Comparison of ENCODE assay signal across 8 cellular contexts in genomic region chr7:140061607-140061930, GRCh38. TPM values are rescaled to one million over a fixed set of nuclear protein-coding genes. Genes with fewer than 3 reads are reported as not detected.
A peak's percentile ranks its signal among the peaks of the same experiment; 100 is the strongest.
DNase-seq lines count a peak whose midpoint lies in the region; TF ChIP-seq lines count a peak whose summit lies in the region.

No MANE protein-coding gene starts in this region.

- no peak overlapping the region for H2AK5ac ChIP-seq in mesendoderm (ENCODE audit: low read length)

- no peak overlapping the region for H2BK5ac ChIP-seq in mesendoderm (ENCODE audit: low read length)

- H3K27me3 Mint-ChIP-seq in CD8-positive, alpha-beta memory T cell: peaks cover 0 to 2% of the 10 kb centered on the region in 2 donors

- intact Hi-C loops in dorsolateral prefrontal cortex (cut with DNase I): no loop called here

- H3K4me3 ChIP-seq in CD8-positive, alpha-beta memory T cell (ENCODE audit: low read length): peak overlapping the region; percentile 85
- H3K4me3 ChIP-seq in MG63 (peak overlapping the region; percentile 63), dorsolateral prefrontal cortex (peak overlapping the region in 50 of 59 donors; percentile 53 to 86 (median 76)), osteoblast (ENCODE audit: insufficient read depth, low read length) (peak overlapping the region; percentile 85), mesendoderm (ENCODE audit: low read length) (no peak overlapping the region)

- H3K79me1 ChIP-seq in mesendoderm (ENCODE audit: low read length): no peaks in the 10 kb centered on the region

- peaks cover 40% of the 10 kb centered on the region for H3K4me1 ChIP-seq in CD8-positive, alpha-beta memory T cell (ENCODE audit: insufficient read depth, low read length)
- H3K4me1 ChIP-seq in osteoblast (ENCODE audit: insufficient read depth, low read length) (peaks cover 33% of the 10 kb centered on the region), mesendoderm (ENCODE audit: control insufficient read depth, low read depth, low read length) (no peaks in the 10 kb centered on the region)

- no peaks in the 10 kb centered on the region for H4K20me1 ChIP-seq in osteoblast (ENCODE audit: insufficient read depth, low read length)

- H3K4me2 ChIP-seq in osteoblast (ENCODE audit: insufficient read depth, low read length) (peak overlapping the region; percentile 81), mesendoderm (ENCODE audit: low read length) (no peak overlapping the region)

- CTCF ChIA-PET in CD8-positive, alpha-beta memory T cell (lab: Charles Lee): no interaction called here

- no peak overlapping the region for H3K4ac ChIP-seq in mesendoderm (ENCODE audit: low read depth, low read length)

- no peak overlapping the region for H4K5ac ChIP-seq in mesendoderm (ENCODE audit: low read length)

- peaks cover 6% of the 10 kb centered on the region for H3K9me3 ChIP-seq in CD8-positive, alpha-beta memory T cell (ENCODE audit: low read length)
- H3K9me3 ChIP-seq in MG63 (no peaks in the 10 kb centered on the region), osteoblast (ENCODE audit: low read depth, low read length) (no peaks in the 10 kb centered on the region)

- H3K4me3 Mint-ChIP-seq in CD8-positive, alpha-beta memory T cell: peak overlapping the region; percentile 93 to 98 (median 95)

- H3K18ac ChIP-seq in mesendoderm (ENCODE audit: low read length): no peak overlapping the region

- H3K27me3 ChIP-seq in CD8-positive, alpha-beta memory T cell (ENCODE audit: insufficient read depth, low read length, poor library complexity, severe bottlenecking): no peaks in the 10 kb centered on the region
- H3K27me3 ChIP-seq in MG63: no peaks in the 10 kb centered on the region
- no peaks in the 10 kb centered on the region for H3K27me3 ChIP-seq in dorsolateral prefrontal cortex
- no peaks in the 10 kb centered on the region for H3K27me3 ChIP-seq in osteoblast (ENCODE audit: insufficient read depth, low read length)
- H3K27me3 ChIP-seq in mesendoderm (ENCODE audit: insufficient read depth, low read length, poor library complexity): peaks cover 4% of the 10 kb centered on the region

- peaks cover 47 to 67% (median 55%) of the 10 kb centered on the region in 3 donors for H3K4me1 Mint-ChIP-seq in CD8-positive, alpha-beta memory T cell

- TF ChIP-seq CTCF in dorsolateral prefrontal cortex (IDR thresholded peaks at IDR 0.05 in 54 of 56, conservative IDR thresholded peaks at IDR 0.05 in 2 of 56; ENCODE audit: low read depth in 1 of 56, partially characterized antibody in 56 of 56): no peak
- no peak for TF ChIP-seq CTCF in osteoblast (IDR thresholded peaks at IDR 0.05; ENCODE audit: extremely low read depth, low read depth, low read length)

- no peak overlapping the region for H3K23ac ChIP-seq in mesendoderm (ENCODE audit: low read length)

- H4K8ac ChIP-seq in mesendoderm (ENCODE audit: low read depth, low read length): no peak overlapping the region

- peak overlapping the region; percentile 81 for H3K27ac ChIP-seq in CD8-positive, alpha-beta memory T cell (ENCODE audit: low read depth, low read length)
- H3K27ac ChIP-seq in dorsolateral prefrontal cortex (peak overlapping the region in 17 of 59 donors; percentile 4 to 91 (median 72)), osteoblast (ENCODE audit: low read depth, low read length) (peak overlapping the region; percentile 52), mesendoderm (ENCODE audit: low read depth, low read length) (no peak overlapping the region)

- peak overlapping the region; percentile 91 to 98 (median 96) for H3K27ac Mint-ChIP-seq in CD8-positive, alpha-beta memory T cell

- POLR2A ChIA-PET in CD8-positive, alpha-beta memory T cell (lab: Charles Lee): interaction anchor here (0.5 to 0.7 kb wide), 2 partner anchors 22 to 141 kb away, joined by 3 read pairs; no protein-coding TSS in a partner anchor

- peaks cover under 1 to 11% (median 6%) of the 10 kb centered on the region in 5 donors for H3K9me3 Mint-ChIP-seq in CD8-positive, alpha-beta memory T cell

- no peak overlapping the region for H2BK120ac ChIP-seq in mesendoderm (ENCODE audit: low read depth, low read length)

- H3K36me3 Mint-ChIP-seq in CD8-positive, alpha-beta memory T cell: peaks cover 4 to 19% (median 11%) of the 10 kb centered on the region in 3 donors

- H3K56ac ChIP-seq in mesendoderm (ENCODE audit: low read length): no peak overlapping the region

- no peak overlapping the region for H2BK15ac ChIP-seq in mesendoderm (replicated peaks; ENCODE audit: low read depth)

- no peak overlapping the region for H2AFZ ChIP-seq in osteoblast (ENCODE audit: low read length)

- H3K36me3 ChIP-seq in CD8-positive, alpha-beta memory T cell (ENCODE audit: insufficient read depth, low read length): no peaks in the 10 kb centered on the region
- H3K36me3 ChIP-seq in MG63: no peaks in the 10 kb centered on the region; the same call in 1 of the 2 replicates
- no peaks in the 10 kb centered on the region for H3K36me3 ChIP-seq in osteoblast (ENCODE audit: insufficient read depth, low read length)
- no peaks in the 10 kb centered on the region for H3K36me3 ChIP-seq in mesendoderm (ENCODE audit: control insufficient read depth, insufficient read depth, low read length)

- no peak overlapping the region for H3K9ac ChIP-seq in mesendoderm (ENCODE audit: low read length)

- no peak for DNase-seq in CD8-positive, alpha-beta memory T cell
- no peak for DNase-seq in MG63
- DNase-seq in dorsolateral prefrontal cortex: no peak
- DNase-seq in osteoblast (ENCODE audit: insufficient read length, low spot score, missing footprints): no peak
- no peak for DNase-seq in mesendoderm
- DNase-seq in anterior cingulate cortex (lab: John Stamatoyannopoulos, UW): no peak
- no peak for DNase-seq in SHP77 (lab: John Stamatoyannopoulos, UW)
- no peak for DNase-seq in HPDE6-E6E7 (ENCODE audit: extremely low spot score)

- no CpG with 5 or more reads among the region's 2 CpGs for WGBS in mesendoderm (ENCODE audit: extremely low coverage, insufficient coverage, low lambda C conversion rate)

- peaks cover 13% of the 10 kb centered on the region for H3K79me2 ChIP-seq in osteoblast (ENCODE audit: insufficient read depth, low read length)
- no peaks in the 10 kb centered on the region for H3K79me2 ChIP-seq in mesendoderm (ENCODE audit: control insufficient read depth, insufficient read depth, low read length)

RNA-seq across cellular contexts. Expression of gene PARP12, which starts 1.2 kb away (rescaled TPM):
- 10 to 100 TPM; 24.7 to 27.9 TPM for total RNA-seq in CD8-positive, alpha-beta memory T cell
- polyA plus RNA-seq in CD8-positive, alpha-beta memory T cell: 34.0 TPM
- total RNA-seq in MG63 (2014; rRNA removed; shearing (Covaris generic); ENCODE audit: low replicate concordance): 21.4 and 24.9 TPM in 2 replicates
- total RNA-seq in dorsolateral prefrontal cortex: 10 to 100 TPM in 71 of 120 experiments, 1 to 10 TPM in 49; 4.2 to 27.1 (median 10.4) TPM
- total RNA-seq in osteoblast: 15.6 and 26.4 TPM in 2 replicates
- 2.2 TPM for polyA plus RNA-seq in mesendoderm (2013, experiment 1 of 2)
- polyA plus RNA-seq in mesendoderm (2013, experiment 2 of 2): 1.7 TPM
